9 cellular contexts compared by ENCODE assay signal in genomic region chr2:176923205-176923604, GRCh38.
"Had no signal": no experiment of that assay in that cellular context is flagged by ENCODE, and none has a peak within 500 bp of the region (broad histone marks: within the 10 kb centered on the region; RNA-seq: fewer than 3 reads in every experiment).

No MANE protein-coding gene starts in this region.

- H3K4me1 Mint-ChIP-seq: H9, IgD-negative memory B cell had no signal

- H2AFZ ChIP-seq: GM23248 had no signal

- H3K36me3 Mint-ChIP-seq: IgD-negative memory B cell had no signal

- H3K4me2 ChIP-seq: KMS-11 had no signal

- H3K27ac Mint-ChIP-seq: H9 had no signal

- H3K9ac ChIP-seq: GM23248, KMS-11 had no signal

- H3K27me3 Mint-ChIP-seq: IgD-negative memory B cell had no signal

- H3K27ac ChIP-seq: GM23248, KMS-11 had no signal

- FAIRE-seq: H54, HTR-8/SVneo had no signal

- H3K4me3 Mint-ChIP-seq: H9, IgD-negative memory B cell had no signal

- H3K4me3 ChIP-seq: GM23248 had no signal

- DNase-seq: GM23248, GOT3, H9, HCEC 1CT, KBM-7 had no signal
